8 cellular contexts compared by ENCODE assay signal in the genomic region with DNA sequence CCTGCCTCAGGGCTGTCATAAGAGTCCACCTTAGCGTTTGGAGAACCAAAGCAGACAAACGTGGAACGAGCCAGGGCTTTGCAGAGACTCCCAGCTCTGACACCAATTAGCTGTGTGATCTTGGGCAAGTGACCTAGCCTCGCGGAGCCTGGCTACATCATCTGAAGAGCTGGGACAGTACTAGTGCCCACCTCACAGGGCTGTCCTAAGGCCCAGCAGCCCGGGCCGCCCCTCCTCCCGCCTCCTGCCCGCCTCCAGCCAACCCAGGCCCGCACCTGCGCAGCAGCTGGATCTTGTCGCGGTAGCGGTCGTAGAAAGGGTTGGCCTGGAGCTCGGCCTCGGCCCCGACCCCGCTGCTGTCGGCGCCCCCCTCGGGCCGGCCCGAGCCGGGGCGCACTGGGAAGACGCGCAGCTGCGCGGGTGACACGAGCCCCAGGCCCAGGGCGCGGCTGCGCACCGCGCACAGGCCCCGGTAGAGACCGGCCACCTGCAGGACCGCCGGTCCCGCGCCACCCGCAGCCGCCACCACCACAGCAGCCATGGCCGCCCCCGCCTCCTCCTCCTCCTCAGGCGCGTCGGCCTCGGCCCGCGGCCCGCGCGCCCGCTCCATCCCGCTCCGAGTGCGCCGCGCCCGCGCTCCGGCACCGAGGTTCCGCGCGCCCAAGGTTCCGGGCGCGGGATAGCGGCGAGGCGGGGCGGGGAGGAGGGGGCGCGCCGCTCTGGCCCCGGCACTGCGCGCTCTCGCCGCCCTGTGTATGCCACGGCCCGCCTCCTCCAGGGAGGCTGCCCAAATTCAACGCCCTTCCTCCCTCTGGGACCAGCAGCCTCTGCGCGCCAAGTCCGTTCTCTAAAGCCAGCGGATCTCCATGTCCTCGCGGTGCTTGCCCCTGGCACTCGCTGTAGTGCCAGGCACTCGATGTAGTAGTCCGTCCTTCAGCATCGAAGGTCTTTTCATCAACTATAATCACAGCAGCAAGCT. TPM values are rescaled to one million over a fixed set of nuclear protein-coding genes. Genes with fewer than 3 reads are reported as not detected.
A peak's percentile ranks its signal among the peaks of the same experiment; 100 is the strongest.
DNase-seq lines count a peak whose midpoint lies in the region; ATAC-seq and FAIRE-seq lines count a peak whose summit lies in the region.

A gene with protein sequence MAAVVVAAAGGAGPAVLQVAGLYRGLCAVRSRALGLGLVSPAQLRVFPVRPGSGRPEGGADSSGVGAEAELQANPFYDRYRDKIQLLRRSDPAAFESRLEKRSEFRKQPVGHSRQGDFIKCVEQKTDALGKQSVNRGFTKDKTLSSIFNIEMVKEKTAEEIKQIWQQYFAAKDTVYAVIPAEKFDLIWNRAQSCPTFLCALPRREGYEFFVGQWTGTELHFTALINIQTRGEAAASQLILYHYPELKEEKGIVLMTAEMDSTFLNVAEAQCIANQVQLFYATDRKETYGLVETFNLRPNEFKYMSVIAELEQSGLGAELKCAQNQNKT (minus strand): TSS at position 583 of the 979 bp plus-strand sequence. CDS start 42 bp downstream, at position 541.

- peak within 1 kb of the TSS; percentile 57 for H3K4me3 ChIP-seq in neuron (ENCODE audit: low read length)

- no peaks in the 10 kb centered on the region for H3K9me3 ChIP-seq in neuron (ENCODE audit: low read length)

- H2AFZ ChIP-seq in neuron (ENCODE audit: low read depth, low read length) = peak within 1 kb of the TSS; percentile 60

- no peaks in the 10 kb centered on the region for H3K27me3 Mint-ChIP-seq in IgD-negative memory B cell

- no peak for FAIRE-seq in frontal cortex (lab: Jason Lieb, UNC)

- peaks cover 17% of the 10 kb centered on the region for H3K36me3 ChIP-seq in neuron (ENCODE audit: insufficient read depth, low read length)

- H3K9me3 Mint-ChIP-seq in IgD-negative memory B cell = no peaks in the 10 kb centered on the region

- peak within 1 kb of the TSS in 1 of 3 donors; percentile 95 for H3K27ac Mint-ChIP-seq in IgD-negative memory B cell

- DNase-seq in DMS 273 treated with DMSO at 0.1 percent for 48 hours (lab: John Stamatoyannopoulos, UW) = peak; percentile 64
- peak; percentile 10 for DNase-seq in SHP77 treated with DMSO at 0.1 percent for 48 hours (lab: John Stamatoyannopoulos, UW)
- DNase-seq in activated gamma-delta T cell treated with Interleukin-2 at 50 U/mL for 16 hours = peak; percentile 38
- DNase-seq in frontal cortex (ENCODE audit: low spot score in 2 of 2) = peak; percentile 86 to 91
- DNase-seq in substantia nigra (lab: John Stamatoyannopoulos, UW) = peak in 44 of 49 donors; percentile 14 to 87 (median 62)

- H3K27me3 ChIP-seq in neuron (ENCODE audit: insufficient read depth, low read length) = no peaks in the 10 kb centered on the region

- ATAC-seq in GM21526 (IDR thresholded peaks at IDR 0.05; ENCODE audit: low FRiP score, unreplicated experiment) = peak; percentile 86

- H3K4me1 Mint-ChIP-seq in IgD-negative memory B cell = peaks cover 8 to 12% (median 10%) of the 10 kb centered on the region in 3 donors

- H3K4me1 ChIP-seq in neuron (ENCODE audit: insufficient read depth, low read length) = peaks cover 10% of the 10 kb centered on the region

- peak within 1 kb of the TSS; percentile 85 for H3K27ac ChIP-seq in substantia nigra (ENCODE audit: low read depth, low read length, poor library complexity, severe bottlenecking)

- H3K4me3 Mint-ChIP-seq in IgD-negative memory B cell = peak within 1 kb of the TSS in 2 of 4 donors; percentile 77 to 92

- H3K36me3 Mint-ChIP-seq in IgD-negative memory B cell = peaks cover 2% of the 10 kb centered on the region

RNA-seq across cellular contexts. Expression of the gene that starts here (rescaled TPM):
- 55.1 TPM for polyA plus RNA-seq in IgD-negative memory B cell
- 31.4 TPM for total RNA-seq in frontal cortex

Comparison
In these comparisons a context has a peak if more than half of its experiments do, and no peak if none do; other contexts are left out.
1. Peak in every context shown above with its lines: DNase-seq, ATAC-seq, H3K4me3 ChIP-seq and H3K27ac ChIP-seq.
2. DNase-seq: peak in every context shown above with its lines; median percentile 88 in frontal cortex; 64 in DMS 273 treated with DMSO at 0.1 percent for 48 hours; 62 in substantia nigra; 38 in activated gamma-delta T cell treated with Interleukin-2 at 50 U/mL for 16 hours; 10 in SHP77 treated with DMSO at 0.1 percent for 48 hours.